In genomic region chr1:30707412-30708360, GRCh38 we compare ENCODE assay signal across 8 cellular contexts. TPM values are rescaled to one million over a fixed set of nuclear protein-coding genes. Genes with fewer than 3 reads are reported as not detected.
DNase-seq lines count a peak whose midpoint lies in the region; ATAC-seq and TF ChIP-seq lines count a peak whose summit lies in the region.

No MANE protein-coding gene starts in this region.

- no peaks in the 10 kb centered on the region for H3K23me2 ChIP-seq in H9 (ENCODE audit: insufficient read length, low read depth, low read length, poor library complexity, severe bottlenecking)

- H3K23ac ChIP-seq in H9 (ENCODE audit: insufficient read length, low read depth, low read length) = no peak overlapping the region

- no peak overlapping the region for H4K5ac ChIP-seq in H9 (ENCODE audit: insufficient read length, low read depth, low read length)

- no peak overlapping the region for H3K18ac ChIP-seq in H9 (ENCODE audit: insufficient read length, low read depth, low read length)

- H3K56ac ChIP-seq in H9 (ENCODE audit: insufficient read length, low read depth, low read length) = no peak overlapping the region

- no peak overlapping the region for H3K27ac Mint-ChIP-seq in H9

- H3K36me3 ChIP-seq in BE2C (no peaks in the 10 kb centered on the region), lung (ENCODE audit: control insufficient read depth in 2 of 2, insufficient read depth in 2 of 2, low read length in 2 of 2) (no peaks in the 10 kb centered on the region)

- H3K27ac ChIP-seq in H9 (ENCODE audit: insufficient read length, low read depth, low read length) = no peak overlapping the region
- no peak overlapping the region for H3K27ac ChIP-seq in lung (ENCODE audit: low read depth in 1 of 2, low read length in 1 of 2)

- H2BK15ac ChIP-seq in H9 (ENCODE audit: low read depth, low read length) = no peak overlapping the region

- no peak overlapping the region for H3K9ac ChIP-seq in H9 (ENCODE audit: extremely low read depth, insufficient read length, low read length)

- H3K27me3 ChIP-seq in BE2C (no peaks in the 10 kb centered on the region), H9 (ENCODE audit: insufficient read depth, low read length) (no peaks in the 10 kb centered on the region), lung (ENCODE audit: control insufficient read depth, insufficient read depth) (no peaks in the 10 kb centered on the region)

- H2AFZ ChIP-seq in H9 (ENCODE audit: low read length) = no peak overlapping the region

- peaks cover 0 to 2% of the 10 kb centered on the region in 2 experiments; a peak in 1 of 4 replicates for H3K4me1 Mint-ChIP-seq in H9

- H3K4me3 Mint-ChIP-seq in H9 = no peak overlapping the region

- no peaks in the 10 kb centered on the region for H3K9me3 Mint-ChIP-seq in H9

- H3T11ph ChIP-seq in H9 (ENCODE audit: low read length) = no peak overlapping the region

- H3K4me3 ChIP-seq in BE2C (ENCODE audit: low read depth, low read length) = no peak overlapping the region
- H3K4me3 ChIP-seq in lung = no peak overlapping the region

- no peak overlapping the region for H3K4me2 ChIP-seq in H9 (ENCODE audit: insufficient read depth, insufficient read length, low read length)

- H4K8ac ChIP-seq in H9 (replicated peaks; ENCODE audit: insufficient read length, low read depth, low read length) = no peak overlapping the region

- no CpG with 5 or more reads among the region's 16 CpGs for WGBS in H9 (ENCODE audit: extremely low coverage, insufficient read length, low lambda C conversion rate)
- WGBS in lung, 2 donors = 50 to 56% methylated on average over 16 of the region's 16 CpGs

- H3K36me3 Mint-ChIP-seq in H9 (ENCODE audit: insufficient read depth in 1 of 3, low read depth in 3 of 3) = no peaks in the 10 kb centered on the region

- H3K14ac ChIP-seq in H9 (ENCODE audit: insufficient read depth, low read length) = no peak overlapping the region

- H3K79me2 ChIP-seq in H9 (ENCODE audit: insufficient read depth, low read length) = no peaks in the 10 kb centered on the region

- H3K79me1 ChIP-seq in H9 (ENCODE audit: insufficient read depth, low read depth, low read length, poor library complexity, severe bottlenecking) = no peaks in the 10 kb centered on the region

- H3K4ac ChIP-seq in H9 (ENCODE audit: low read depth, low read length) = no peak overlapping the region

- H2BK12ac ChIP-seq in H9 (ENCODE audit: insufficient read length, low read depth, low read length) = no peak overlapping the region

- TF ChIP-seq CTCF in BE2C (IDR thresholded peaks at IDR 0.05; ENCODE audit: low read depth, low read length) (peak; percentile 74), H9 (conservative IDR thresholded peaks at IDR 0.05) (peak; percentile 94), lung (IDR thresholded peaks at IDR 0.05; ENCODE audit: control extremely low read depth, extremely low read depth) (peak; percentile 61)

- no peaks in the 10 kb centered on the region for H4K20me1 ChIP-seq in H9 (ENCODE audit: control insufficient read depth, insufficient read depth, insufficient read length)

- H2AK5ac ChIP-seq in H9 (ENCODE audit: insufficient read length, low read length) = no peak overlapping the region

- ATAC-seq in lung (ENCODE audit: insufficient read depth, low FRiP score) (peak; percentile 67), HG03097 (IDR thresholded peaks at IDR 0.05; ENCODE audit: low FRiP score, unreplicated experiment) (no peak)

- no peak overlapping the region for H2BK20ac ChIP-seq in H9 (ENCODE audit: low read depth, low read length, poor library complexity, severe bottlenecking)

- peak; percentile 83 for DNase-seq in BE2C
- peak; percentile 81 for DNase-seq in H9
- peak; percentile 95 to 98 for DNase-seq in NCI-H524 (lab: John Stamatoyannopoulos, UW)
- peak; percentile 49 to 50 for DNase-seq in activated CD4-positive, alpha-beta T cell treated with anti-CD3 and anti-CD28 coated beads, Interleukin-2, amount 50 U/mL, for 4 hours
- DNase-seq in effector CD4-positive, alpha-beta T cell = peak; percentile 36
- DNase-seq in lung (ENCODE audit: low spot score) = peak; percentile 78
- peak; percentile 52 to 62 for DNase-seq in stimulated activated CD8-positive, alpha-beta memory T cell treated with anti-CD3 and anti-CD28 coated beads, Interleukin-2, amount 100 ng/mL, for 48 hours (ENCODE audit: low read depth in 2 of 2)

- H3K4me1 ChIP-seq in BE2C (peaks cover 8% of the 10 kb centered on the region), H9 (ENCODE audit: insufficient read depth, low read length) (no peaks in the 10 kb centered on the region), lung (ENCODE audit: control insufficient read depth in 2 of 2, insufficient read depth in 2 of 2, low read length in 2 of 2) (no peaks in the 10 kb centered on the region)

- no peak overlapping the region for H2BK5ac ChIP-seq in H9 (ENCODE audit: insufficient read length, low read length)

- H3K9me3 ChIP-seq in BE2C (no peaks in the 10 kb centered on the region), H9 (ENCODE audit: control insufficient read depth, low read depth, low read length) (no peaks in the 10 kb centered on the region), lung (ENCODE audit: control insufficient read depth in 2 of 2, insufficient read depth in 1 of 2, low read length in 1 of 2) (no peaks in the 10 kb centered on the region)

- H2BK120ac ChIP-seq in H9 (ENCODE audit: low read depth, low read length, poor library complexity, severe bottlenecking) = no peak overlapping the region

- no peak overlapping the region for H4K91ac ChIP-seq in H9 (ENCODE audit: insufficient read length, low read depth, low read length)

- peaks cover 9% of the 10 kb centered on the region for H3K27me3 Mint-ChIP-seq in H9 (ENCODE audit: low read depth)

RNA-seq across cellular contexts. Expression of gene MATN1, which starts 15.7 kb away (rescaled TPM):
- not detected for polyA plus RNA-seq in BE2C (2012; ENCODE audit: insufficient read depth, insufficient read length, low read depth)
- total RNA-seq in H9 (2021) = not detected in 2 replicates
- under 1 TPM; 0.15 to 0.57 TPM for total RNA-seq in lung
- under 1 TPM; 0.15 to 0.18 TPM for polyA plus RNA-seq in lung

RNA-seq across cellular contexts. Expression of gene LAPTM5, which starts 49.9 kb away (rescaled TPM):
- 0.77 TPM for polyA plus RNA-seq in BE2C (2012; ENCODE audit: insufficient read depth, insufficient read length, low read depth)
- total RNA-seq in H9 (2021) (0.15 and 0.20 TPM in 2 replicates), lung (100 to 1,000 TPM in 1 of 2 donors, 10 to 100 TPM in 1; 58.7 to 310 TPM)
- polyA plus RNA-seq in lung = 100 to 1,000 TPM; 232 to 653 TPM

Comparison
In these comparisons a context has a peak if more than half of its experiments do, and no peak if none do; other contexts are left out.
1. DNase-seq: peak in every context shown above with its lines; median percentile 96 in NCI-H524; 83 in BE2C; 81 in H9; 78 in lung; 57 in stimulated activated CD8-positive, alpha-beta memory T cell treated with anti-CD3 and anti-CD28 coated beads, Interleukin-2, amount 100 ng/mL, for 48 hours; 50 in activated CD4-positive, alpha-beta T cell treated with anti-CD3 and anti-CD28 coated beads, Interleukin-2, amount 50 U/mL, for 4 hours; 36 in effector CD4-positive, alpha-beta T cell.
2. RNA of gene LAPTM5, which starts 49.9 kb away (total RNA-seq): 58.7 to 310 TPM in lung; 0.15 to 0.20 TPM in H9; every median in the first group is over 10 times any median in the second.
3. Peak in every context shown above with its lines, with median percentiles within 50 percentile points of each other: CTCF ChIP-seq.